In genomic region chr11:95790933-95791247, GRCh38 we compare ENCODE assay signal across 1 cellular context.
TF ChIP-seq lines count a peak whose summit lies in the region.

No MANE protein-coding gene starts in this region.

TF ChIP-seq in GM23338, 12 proteins besides CTCF, POLR2A, EP300 and RAD21 (continued from another document):
- TF ChIP-seq ZNF462 (CRISPR knock-in tag; IDR thresholded peaks at IDR 0.05) (no peak), STAT1 (IDR thresholded peaks at IDR 0.05; ENCODE audit: unreplicated experiment) (no peak), JUNB (IDR thresholded peaks at IDR 0.05; ENCODE audit: unreplicated experiment) (no peak), ZNF114 (CRISPR knock-in tag; IDR thresholded peaks at IDR 0.05) (no peak), REST (IDR thresholded peaks at IDR 0.05; ENCODE audit: unreplicated experiment) (no peak), EZH2phosphoT487 (IDR thresholded peaks at IDR 0.05; ENCODE audit: unreplicated experiment) (no peak), EZH2 (IDR thresholded peaks at IDR 0.05; ENCODE audit: low read depth, unreplicated experiment) (no peak), NANOG (IDR thresholded peaks at IDR 0.05; ENCODE audit: borderline replicate concordance) (no peak)
